Comparison of ENCODE assay signal across 11 cellular contexts in the genomic region with DNA sequence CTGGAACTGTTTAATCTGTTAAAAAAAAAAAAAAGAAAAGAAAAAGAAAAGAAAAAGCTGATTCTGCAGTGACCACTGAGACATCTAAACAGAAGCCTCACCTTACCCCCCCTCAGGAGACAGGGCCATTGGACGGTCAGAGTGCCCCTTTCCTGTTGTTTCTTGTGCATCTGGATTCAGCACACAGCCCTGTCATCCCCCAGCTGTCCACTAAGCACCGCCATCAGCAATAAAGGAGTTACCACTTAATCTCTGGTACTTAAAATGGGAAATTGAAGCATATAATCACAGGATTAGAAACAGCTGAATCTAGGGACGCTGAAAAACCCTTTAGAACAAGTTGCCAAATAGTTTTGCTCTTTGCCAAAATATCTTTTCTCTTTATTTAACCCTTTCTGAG.
A peak's percentile ranks its signal among the peaks of the same experiment; 100 is the strongest.
DNase-seq lines count a peak whose midpoint lies in the region; ATAC-seq, FAIRE-seq and TF ChIP-seq lines count a peak whose summit lies in the region.
"Had no signal": no experiment of that assay in that cellular context is flagged by ENCODE, and none has a peak within 500 bp of the region (broad histone marks: within the 10 kb centered on the region; RNA-seq: fewer than 3 reads in every experiment).

No MANE protein-coding gene starts in this region.

- no peak for FAIRE-seq in D721Med (lab: Jason Lieb, UNC)

- intact Hi-C loops in cardiac septum (cut with DNase I) = no loop called here

- peak; percentile 66; the same call in 2 of the 3 replicates for ATAC-seq in SK-N-SH treated with all-trans-retinoic acid at 6 μM for 48 hours
- no peak for ATAC-seq in HG02571 (IDR thresholded peaks at IDR 0.05; ENCODE audit: unreplicated experiment)

- TF ChIP-seq CTCF in D721Med (IDR thresholded peaks at IDR 0.05; ENCODE audit: insufficient read depth, missing control alignments) = peak; percentile 7

- peak; percentile 20 for DNase-seq in D721Med (ENCODE audit: insufficient read length, low spot score)
- peak; percentile 26 for DNase-seq in HPDE6-E6E7 (ENCODE audit: extremely low spot score)
- DNase-seq in iPS-NIHi11 (ENCODE audit: low spot score) = peak; percentile 16
- no peak for DNase-seq in stimulated activated CD4-positive, alpha-beta T cell treated with anti-CD3 and anti-CD28 coated beads, Interleukin-15, amount 100 ng/mL, for 24 hours
- no peak for DNase-seq in epidermal melanocyte (ENCODE audit: insufficient read length, low spot score)
- DNase-seq in cardiac septum (ENCODE audit: low spot score) = no peak
- DNase-seq: DMS79, mesenchymal stem cell, thyroid gland had no signal

TF ChIP-seq in SK-N-SH treated with all-trans-retinoic acid at 6 μM for 48 hours, 23 proteins besides CTCF, POLR2A, EP300 and RAD21:
- TF ChIP-seq ESRRG (CRISPR knock-in tag; IDR thresholded peaks at IDR 0.05) (no peak), CSDC2 (CRISPR knock-in tag; IDR thresholded peaks at IDR 0.05) (no peak), ZNF565 (CRISPR knock-in tag; conservative IDR thresholded peaks at IDR 0.05; ENCODE audit: low read depth) (no peak), GLIS3 (CRISPR knock-in tag; IDR thresholded peaks at IDR 0.05) (no peak), ZNF8 (CRISPR knock-in tag; IDR thresholded peaks at IDR 0.05) (no peak), ISL1 (CRISPR knock-in tag; IDR thresholded peaks at IDR 0.05) (no peak), SNAI2 (CRISPR knock-in tag; IDR thresholded peaks at IDR 0.05) (no peak), ARNTL (CRISPR knock-in tag; IDR thresholded peaks at IDR 0.05; ENCODE audit: borderline replicate concordance, low read depth) (no peak), ZFP30 (CRISPR knock-in tag; IDR thresholded peaks at IDR 0.05) (no peak)
- TF ChIP-seq, protein P1, sequence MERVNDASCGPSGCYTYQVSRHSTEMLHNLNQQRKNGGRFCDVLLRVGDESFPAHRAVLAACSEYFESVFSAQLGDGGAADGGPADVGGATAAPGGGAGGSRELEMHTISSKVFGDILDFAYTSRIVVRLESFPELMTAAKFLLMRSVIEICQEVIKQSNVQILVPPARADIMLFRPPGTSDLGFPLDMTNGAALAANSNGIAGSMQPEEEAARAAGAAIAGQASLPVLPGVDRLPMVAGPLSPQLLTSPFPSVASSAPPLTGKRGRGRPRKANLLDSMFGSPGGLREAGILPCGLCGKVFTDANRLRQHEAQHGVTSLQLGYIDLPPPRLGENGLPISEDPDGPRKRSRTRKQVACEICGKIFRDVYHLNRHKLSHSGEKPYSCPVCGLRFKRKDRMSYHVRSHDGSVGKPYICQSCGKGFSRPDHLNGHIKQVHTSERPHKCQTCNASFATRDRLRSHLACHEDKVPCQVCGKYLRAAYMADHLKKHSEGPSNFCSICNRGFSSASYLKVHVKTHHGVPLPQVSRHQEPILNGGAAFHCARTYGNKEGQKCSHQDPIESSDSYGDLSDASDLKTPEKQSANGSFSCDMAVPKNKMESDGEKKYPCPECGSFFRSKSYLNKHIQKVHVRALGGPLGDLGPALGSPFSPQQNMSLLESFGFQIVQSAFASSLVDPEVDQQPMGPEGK (CRISPR knock-in tag; IDR thresholded peaks at IDR 0.05; ENCODE audit: borderline replicate concordance) = no peak
- TF ChIP-seq, protein P2, sequence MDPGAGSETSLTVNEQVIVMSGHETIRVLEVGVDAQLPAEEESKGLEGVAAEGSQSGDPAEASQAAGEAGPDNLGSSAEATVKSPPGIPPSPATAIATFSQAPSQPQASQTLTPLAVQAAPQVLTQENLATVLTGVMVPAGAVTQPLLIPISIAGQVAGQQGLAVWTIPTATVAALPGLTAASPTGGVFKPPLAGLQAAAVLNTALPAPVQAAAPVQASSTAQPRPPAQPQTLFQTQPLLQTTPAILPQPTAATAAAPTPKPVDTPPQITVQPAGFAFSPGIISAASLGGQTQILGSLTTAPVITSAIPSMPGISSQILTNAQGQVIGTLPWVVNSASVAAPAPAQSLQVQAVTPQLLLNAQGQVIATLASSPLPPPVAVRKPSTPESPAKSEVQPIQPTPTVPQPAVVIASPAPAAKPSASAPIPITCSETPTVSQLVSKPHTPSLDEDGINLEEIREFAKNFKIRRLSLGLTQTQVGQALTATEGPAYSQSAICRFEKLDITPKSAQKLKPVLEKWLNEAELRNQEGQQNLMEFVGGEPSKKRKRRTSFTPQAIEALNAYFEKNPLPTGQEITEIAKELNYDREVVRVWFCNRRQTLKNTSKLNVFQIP (CRISPR knock-in tag; IDR thresholded peaks at IDR 0.05; ENCODE audit: borderline replicate concordance, low read depth) = no peak
- TF ChIP-seq, protein P3, sequence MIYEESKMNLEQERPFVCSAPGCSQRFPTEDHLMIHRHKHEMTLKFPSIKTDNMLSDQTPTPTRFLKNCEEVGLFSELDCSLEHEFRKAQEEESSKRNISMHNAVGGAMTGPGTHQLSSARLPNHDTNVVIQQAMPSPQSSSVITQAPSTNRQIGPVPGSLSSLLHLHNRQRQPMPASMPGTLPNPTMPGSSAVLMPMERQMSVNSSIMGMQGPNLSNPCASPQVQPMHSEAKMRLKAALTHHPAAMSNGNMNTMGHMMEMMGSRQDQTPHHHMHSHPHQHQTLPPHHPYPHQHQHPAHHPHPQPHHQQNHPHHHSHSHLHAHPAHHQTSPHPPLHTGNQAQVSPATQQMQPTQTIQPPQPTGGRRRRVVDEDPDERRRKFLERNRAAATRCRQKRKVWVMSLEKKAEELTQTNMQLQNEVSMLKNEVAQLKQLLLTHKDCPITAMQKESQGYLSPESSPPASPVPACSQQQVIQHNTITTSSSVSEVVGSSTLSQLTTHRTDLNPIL (CRISPR knock-in tag; IDR thresholded peaks at IDR 0.05; ENCODE audit: low read depth) = no peak

Comparison
In these comparisons a context has a peak if more than half of its experiments do, and no peak if none do; other contexts are left out.
1. DNase-seq: peak in D721Med (single experiment), HPDE6-E6E7 (single experiment) and iPS-NIHi11 (single experiment); none in stimulated activated CD4-positive, alpha-beta T cell treated with anti-CD3 and anti-CD28 coated beads, Interleukin-15, amount 100 ng/mL, for 24 hours (single experiment), epidermal melanocyte (single experiment) and cardiac septum (single experiment).